Comparison of ENCODE assay signal across 2 cellular contexts in the genomic region with DNA sequence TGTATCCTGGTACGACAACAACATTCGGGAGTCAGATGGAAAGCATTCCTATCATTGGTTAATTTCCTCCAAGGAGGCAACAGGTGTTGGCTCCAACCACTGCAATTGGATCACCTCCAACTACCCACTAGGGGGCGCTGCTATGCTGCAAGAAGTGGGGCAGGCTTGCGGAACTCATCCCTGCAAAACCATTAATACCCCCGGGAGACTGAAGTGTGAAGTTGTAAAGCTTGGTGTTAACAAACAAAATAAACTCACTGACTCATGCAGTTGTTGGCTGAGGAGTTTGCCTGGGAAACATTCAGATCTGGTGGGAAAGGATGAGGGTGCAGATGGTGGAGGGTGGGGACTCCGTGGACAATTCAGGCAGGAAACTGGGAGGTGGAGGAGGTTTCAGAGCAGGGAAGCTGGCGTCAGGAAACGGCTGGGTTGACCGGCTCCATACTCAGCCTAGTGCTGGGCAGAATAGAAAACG.
TF ChIP-seq lines count a peak whose summit lies in the region.

No MANE protein-coding gene starts in this region.

TF ChIP-seq in SK-N-SH, 30 proteins besides CTCF, POLR2A, EP300 and RAD21 (continued from another document):
- TF ChIP-seq, protein P1, sequence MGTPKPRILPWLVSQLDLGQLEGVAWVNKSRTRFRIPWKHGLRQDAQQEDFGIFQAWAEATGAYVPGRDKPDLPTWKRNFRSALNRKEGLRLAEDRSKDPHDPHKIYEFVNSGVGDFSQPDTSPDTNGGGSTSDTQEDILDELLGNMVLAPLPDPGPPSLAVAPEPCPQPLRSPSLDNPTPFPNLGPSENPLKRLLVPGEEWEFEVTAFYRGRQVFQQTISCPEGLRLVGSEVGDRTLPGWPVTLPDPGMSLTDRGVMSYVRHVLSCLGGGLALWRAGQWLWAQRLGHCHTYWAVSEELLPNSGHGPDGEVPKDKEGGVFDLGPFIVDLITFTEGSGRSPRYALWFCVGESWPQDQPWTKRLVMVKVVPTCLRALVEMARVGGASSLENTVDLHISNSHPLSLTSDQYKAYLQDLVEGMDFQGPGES (IDR thresholded peaks at IDR 0.05; ENCODE audit: low read depth, low read length): no peak
- TF ChIP-seq RCOR1 (IDR thresholded peaks at IDR 0.05; ENCODE audit: low read length): 0 out of 2 replicates have a peak, but pooled peaks have one; percentile 40
- no peak for TF ChIP-seq MXI1 (IDR thresholded peaks at IDR 0.05; ENCODE audit: low read depth, low read length)

TF ChIP-seq in GM12878, 131 proteins besides CTCF, POLR2A, EP300 and RAD21 (continued from another document):
- TF ChIP-seq, protein P2, sequence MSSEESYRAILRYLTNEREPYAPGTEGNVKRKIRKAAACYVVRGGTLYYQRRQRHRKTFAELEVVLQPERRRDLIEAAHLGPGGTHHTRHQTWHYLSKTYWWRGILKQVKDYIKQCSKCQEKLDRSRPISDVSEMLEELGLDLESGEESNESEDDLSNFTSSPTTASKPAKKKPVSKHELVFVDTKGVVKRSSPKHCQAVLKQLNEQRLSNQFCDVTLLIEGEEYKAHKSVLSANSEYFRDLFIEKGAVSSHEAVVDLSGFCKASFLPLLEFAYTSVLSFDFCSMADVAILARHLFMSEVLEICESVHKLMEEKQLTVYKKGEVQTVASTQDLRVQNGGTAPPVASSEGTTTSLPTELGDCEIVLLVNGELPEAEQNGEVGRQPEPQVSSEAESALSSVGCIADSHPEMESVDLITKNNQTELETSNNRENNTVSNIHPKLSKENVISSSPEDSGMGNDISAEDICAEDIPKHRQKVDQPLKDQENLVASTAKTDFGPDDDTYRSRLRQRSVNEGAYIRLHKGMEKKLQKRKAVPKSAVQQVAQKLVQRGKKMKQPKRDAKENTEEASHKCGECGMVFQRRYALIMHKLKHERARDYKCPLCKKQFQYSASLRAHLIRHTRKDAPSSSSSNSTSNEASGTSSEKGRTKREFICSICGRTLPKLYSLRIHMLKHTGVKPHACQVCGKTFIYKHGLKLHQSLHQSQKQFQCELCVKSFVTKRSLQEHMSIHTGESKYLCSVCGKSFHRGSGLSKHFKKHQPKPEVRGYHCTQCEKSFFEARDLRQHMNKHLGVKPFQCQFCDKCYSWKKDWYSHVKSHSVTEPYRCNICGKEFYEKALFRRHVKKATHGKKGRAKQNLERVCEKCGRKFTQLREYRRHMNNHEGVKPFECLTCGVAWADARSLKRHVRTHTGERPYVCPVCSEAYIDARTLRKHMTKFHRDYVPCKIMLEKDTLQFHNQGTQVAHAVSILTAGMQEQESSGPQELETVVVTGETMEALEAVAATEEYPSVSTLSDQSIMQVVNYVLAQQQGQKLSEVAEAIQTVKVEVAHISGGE (CRISPR knock-in tag; IDR thresholded peaks at IDR 0.05): no peak
- no peak for TF ChIP-seq MTA3 (IDR thresholded peaks at IDR 0.05; ENCODE audit: borderline replicate concordance, low read length)
